ENCODE assay signal across 10 cellular contexts in genomic region chr12:49783917-49784676, GRCh38. TPM values are rescaled to one million over a fixed set of nuclear protein-coding genes. Genes with fewer than 3 reads are reported as not detected.
DNase-seq lines count a peak whose midpoint lies in the region; ATAC-seq, FAIRE-seq and TF ChIP-seq lines count a peak whose summit lies in the region.
"Had no signal": no experiment of that assay in that cellular context is flagged by ENCODE, and none has a peak within 500 bp of the region (broad histone marks: within the 10 kb centered on the region; RNA-seq: fewer than 3 reads in every experiment).

No MANE protein-coding gene starts in this region.

- H3K36me3 Mint-ChIP-seq in Caco-2 (ENCODE audit: insufficient read depth, unreplicated experiment), result no peaks in the 10 kb centered on the region
- H3K36me3 Mint-ChIP-seq: natural killer cell treated with Interleukin-12 subunit alpha and Interleukin-12 subunit beta and Interleukin-15 and Interleukin-18, amount 100 ng/mL, for 72 hours had no signal

- no peaks in the 10 kb centered on the region for H3K4me1 ChIP-seq in GM12878 (ENCODE audit: control insufficient read depth, insufficient read depth, low read length)
- H3K4me1 ChIP-seq in right lobe of liver, result no peaks in the 10 kb centered on the region
- peaks cover 8% of the 10 kb centered on the region for H3K4me1 ChIP-seq in vagina
- H3K4me1 ChIP-seq in Caco-2, result no peaks in the 10 kb centered on the region

- H4K20me1 ChIP-seq in GM12878 (ENCODE audit: control insufficient read depth, insufficient read depth), result no peaks in the 10 kb centered on the region

- H3K4me3 ChIP-seq in GM12878, result no peak overlapping the region
- no peak overlapping the region for H3K4me3 ChIP-seq in right lobe of liver
- H3K4me3 ChIP-seq in vagina, result no peak overlapping the region
- H3K4me3 ChIP-seq in Caco-2 (ENCODE audit: low read depth, low read length), result no peak overlapping the region

- TF ChIP-seq CTCF in GM12878 (IDR thresholded peaks at IDR 0.05 in 2 of 3, conservative IDR thresholded peaks at IDR 0.05 in 1 of 3; ENCODE audit: control insufficient read depth in 2 of 3, extremely low read depth in 1 of 3, insufficient read depth in 1 of 3, low read depth in 3 of 3, low read length in 3 of 3), result no peak
- TF ChIP-seq CTCF in right lobe of liver (IDR thresholded peaks at IDR 0.05), result no peak
- no peak for TF ChIP-seq CTCF in vagina (IDR thresholded peaks at IDR 0.05)
- no peak for TF ChIP-seq CTCF in Caco-2 (IDR thresholded peaks at IDR 0.05; ENCODE audit: insufficient read depth in 1 of 2, low read depth in 1 of 2, low read length in 1 of 2, severe bottlenecking in 1 of 2, unreplicated experiment in 1 of 2)

- H3K27me3 ChIP-seq in GM12878 (replicated peaks in 1 of 2; ENCODE audit: control insufficient read depth in 2 of 2, insufficient read depth in 2 of 2, low read length in 1 of 2) (no peaks in the 10 kb centered on the region; a peak in 1 of 4 replicates), right lobe of liver (no peaks in the 10 kb centered on the region), vagina (no peaks in the 10 kb centered on the region), Caco-2 (replicated peaks; ENCODE audit: control insufficient read depth, insufficient read depth, low read length) (no peaks in the 10 kb centered on the region)

- peak; percentile 50 for DNase-seq in NOMO-1 treated with DMSO at 0.1 percent for 48 hours (lab: John Stamatoyannopoulos, UW; ENCODE audit: unreplicated experiment)
- DNase-seq in NOMO-1 treated with dmso at 0.1 percent for 144 hours (lab: John Stamatoyannopoulos, UW; ENCODE audit: unreplicated experiment), result no peak
- DNase-seq in GM12878 (ENCODE audit: low read depth, low spot score), result no peak
- DNase-seq in right lobe of liver, result no peak
- DNase-seq in vagina (ENCODE audit: extremely low spot score in 2 of 2), result no peak
- no peak for DNase-seq in GDM1 (lab: John Stamatoyannopoulos, UW)
- no peak for DNase-seq in SK-N-DZ (ENCODE audit: low spot score)
- no peak for DNase-seq in Caco-2

- TF ChIP-seq EP300 in GM12878 (IDR thresholded peaks at IDR 0.05; ENCODE audit: borderline replicate concordance in 1 of 2, control insufficient read depth in 1 of 2, low read depth in 2 of 2, low read length in 2 of 2), result no peak

- H3K27ac Mint-ChIP-seq in Caco-2 (ENCODE audit: unreplicated experiment), result no peak overlapping the region
- H3K27ac Mint-ChIP-seq: natural killer cell treated with Interleukin-12 subunit alpha and Interleukin-12 subunit beta and Interleukin-15 and Interleukin-18, amount 100 ng/mL, for 72 hours had no signal

- no peaks in the 10 kb centered on the region for H3K79me2 ChIP-seq in GM12878 (ENCODE audit: control insufficient read depth, insufficient read depth, low read length)

- peak; percentile 47; the same call in 2 of the 3 replicates for ATAC-seq in GM12878
- peak; percentile 53 to 77 (median 58) for ATAC-seq in right lobe of liver
- ATAC-seq: natural killer cell treated with Interleukin-12 subunit alpha and Interleukin-12 subunit beta and Interleukin-15 and Interleukin-18, amount 100 ng/mL, for 72 hours had no signal

- SMC1A ChIA-PET in GM12878 (lab: Charles Lee; ENCODE audit: uncharacterized antibody, unreplicated experiment), result interaction anchor here (0.7 to 4.6 kb wide), 4 partner anchors 24 to 56 kb away, joined by 3 to 26 read pairs (median 4); no protein-coding TSS in a partner anchor

- no peak overlapping the region for H2AFZ ChIP-seq in GM12878 (ENCODE audit: control insufficient read depth, low read depth, low read length)

- peaks cover 16% of the 10 kb centered on the region for H3K27me3 Mint-ChIP-seq in Caco-2 (ENCODE audit: insufficient read depth, unreplicated experiment)

- no peak overlapping the region for H3K4me2 ChIP-seq in GM12878 (ENCODE audit: control insufficient read depth, insufficient read depth)

- no peaks in the 10 kb centered on the region for H3K4me1 Mint-ChIP-seq in Caco-2 (ENCODE audit: low read depth, unreplicated experiment)

- RAD21 ChIA-PET in GM12878 (lab: Charles Lee; ENCODE audit: unreplicated experiment), result interaction anchor here (1.0 kb wide), 1 partner anchor 55 kb away, joined by 3 read pairs; no protein-coding TSS in a partner anchor

- 50% methylated on average over 7 of the region's 7 CpGs for WGBS in GM12878 (ENCODE audit: insufficient coverage, insufficient replicate concordance, low lambda C conversion rate, missing lambda C conversion rate)
- WGBS in right lobe of liver (ENCODE audit: insufficient coverage, low coverage, low lambda C conversion rate, missing lambda C conversion rate), result 33% methylated on average over 7 of the region's 7 CpGs

- BruUV-seq in GM12878 (replicated peaks; lab: Mats Ljungman, UMichigan) (no TSS peak), Caco-2 (replicated peaks; lab: Mats Ljungman, UMichigan) (no TSS peak)

- H3K9me3 Mint-ChIP-seq in Caco-2 (ENCODE audit: unreplicated experiment), result peaks cover 9% of the 10 kb centered on the region

- TF ChIP-seq RAD21 in GM12878 (IDR thresholded peaks at IDR 0.05; ENCODE audit: insufficient read depth, low read depth, low read length), result no peak

- TF ChIP-seq POLR2A in GM12878 (IDR thresholded peaks at IDR 0.05; ENCODE audit: low read depth, low read length) (no peak), right lobe of liver (IDR thresholded peaks at IDR 0.05) (no peak), vagina (IDR thresholded peaks at IDR 0.05) (no peak)

- no peak overlapping the region for H3K4me3 Mint-ChIP-seq in Caco-2 (ENCODE audit: unreplicated experiment)
- H3K4me3 Mint-ChIP-seq: natural killer cell treated with Interleukin-12 subunit alpha and Interleukin-12 subunit beta and Interleukin-15 and Interleukin-18, amount 100 ng/mL, for 72 hours had no signal

- in situ Hi-C loops in GM12878 (cut with MboI), result no loop called here

- H3K36me3 ChIP-seq in GM12878 (ENCODE audit: control insufficient read depth in 2 of 2, insufficient read depth in 2 of 2, low read length in 1 of 2) (no peaks in the 10 kb centered on the region), right lobe of liver (no peaks in the 10 kb centered on the region), vagina (no peaks in the 10 kb centered on the region), Caco-2 (ENCODE audit: control insufficient read depth, insufficient read depth, low read length) (no peaks in the 10 kb centered on the region)

- POLR2A ChIA-PET in GM12878 (lab: Charles Lee) (no interaction called here), Caco-2 (lab: Charles Lee) (no interaction called here)

- CTCF ChIA-PET in GM12878 (lab: Yijun Ruan, JAX) (interaction anchor here (0.7 to 2.5 kb wide), 5 partner anchors 43 to 203 kb away, joined by 3 to 14 read pairs (median 5); partner anchors contain the start of gene TMBIM6), Caco-2 (lab: Charles Lee) (interaction anchor here (1.1 kb wide), 1 partner anchor 43 kb away, joined by 4 read pairs; the partner anchor contains the start of gene TMBIM6)

- no peak overlapping the region for H3K9ac ChIP-seq in GM12878 (ENCODE audit: control insufficient read depth, insufficient read depth, low read length)

- intact Hi-C loops in GM12878 (cut with micrococcal nuclease; ENCODE audit: unreplicated experiment) (no loop called here), right lobe of liver (cut with DNase I) (loop anchor here in 1 of 2 donors (5.0 kb wide), 1 partner anchor 58 kb away; the partner anchor contains the start of gene BCDIN3D), vagina (cut with DNase I) (no loop called here), Caco-2 (cut with micrococcal nuclease; ENCODE audit: unreplicated experiment) (no loop called here)

- no peak for FAIRE-seq in GM12878 (lab: Jason Lieb, UNC)

- H3K27ac ChIP-seq in GM12878 (ENCODE audit: control insufficient read depth, insufficient read depth) (no peak overlapping the region), right lobe of liver (no peak overlapping the region), vagina (peak overlapping the region; percentile 65)
- H3K27ac ChIP-seq: 22Rv1 had no signal

- H3K9me3 ChIP-seq in GM12878 (replicated peaks; ENCODE audit: control insufficient read depth, insufficient read depth, low read length) (peaks cover 2% of the 10 kb centered on the region; the same call in 1 of the 3 replicates), right lobe of liver (no peaks in the 10 kb centered on the region), vagina (no peaks in the 10 kb centered on the region), Caco-2 (peaks cover 8% of the 10 kb centered on the region; the same call in 1 of the 2 replicates)

RNA-seq across cellular contexts. Expression of gene TMBIM6, which starts 42.7 kb away (rescaled TPM):
- 355 and 369 TPM in 2 replicates for total RNA-seq in GM12878 (2013; cell fraction: nucleolus; rRNA removed)
- total RNA-seq in GM12878 (2014; rRNA removed) (231 and 268 TPM in 2 replicates), GM12878 (2014; rRNA removed; fragmentation: Illumina TruSeq; extraction: Trizol) (221 and 224 TPM in 2 replicates), GM12878 (2021) (302 and 306 TPM in 2 replicates), right lobe of liver (1,000 to 10,000 TPM in 3 of 6 experiments, 100 to 1,000 TPM in 3; 538 to 1,268 (median 937) TPM), vagina (240 TPM), Caco-2 (2022) (826 and 867 TPM in 2 replicates)
- polyA plus RNA-seq in GM12878 (2011; ENCODE audit: low read depth), result 226 TPM
- polyA plus RNA-seq in GM12878 (2011; rRNA removed) (505 and 603 TPM in 2 replicates), GM12878 (2014; fragmentation: Illumina TruSeq; extraction: Trizol) (308 and 371 TPM in 2 replicates), GM12878 (2014; fragmentation: Nextera tagmentation; extraction: Ambion mirVana) (1,000 to 10,000 TPM in 1 of 2 experiments, 100 to 1,000 TPM in 1; 853 to 1,192 TPM), GM12878 (2014; rRNA removed) (220 and 242 TPM in 2 replicates), GM12878 (2016; fragmentation: Nextera tagmentation; extraction: Ambion mirVana) (100 to 1,000 TPM; 451 to 455 TPM)
- 335 and 461 TPM in 2 replicates for polyA plus RNA-seq in GM12878 (2011; cell fraction: cytosol; rRNA removed)
- 251 and 330 TPM in 2 replicates for polyA plus RNA-seq in GM12878 (2011; cell fraction: nucleus; rRNA removed)
- polyA plus RNA-seq in GM12878 (2012), result 221 and 351 TPM in 2 replicates
- polyA minus RNA-seq in GM12878 (2011; rRNA and poly(A)+ RNA removed), result 237 and 279 TPM in 2 replicates
- 82.2 and 95.7 TPM in 2 replicates for polyA minus RNA-seq in GM12878 (2011; cell fraction: cytosol; rRNA and poly(A)+ RNA removed)
- polyA minus RNA-seq in GM12878 (2011; cell fraction: nucleus; rRNA and poly(A)+ RNA removed), result 65.3 and 85.8 TPM in 2 replicates
- 235 and 245 TPM in 2 replicates for polyA plus RNA-seq in SK-N-DZ (2014; cell fraction: cytosol; rRNA removed)
- 116 and 133 TPM in 2 replicates for polyA plus RNA-seq in SK-N-DZ (2014; cell fraction: nucleus; rRNA removed)

RNA-seq across cellular contexts. Expression of gene NCKAP5L, which starts 44.1 kb away (rescaled TPM):
- total RNA-seq in GM12878 (2013; cell fraction: nucleolus; rRNA removed), result 37.5 and 39.4 TPM in 2 replicates
- 8.2 TPM in 2 replicates for total RNA-seq in GM12878 (2014; rRNA removed)
- total RNA-seq in GM12878 (2014; rRNA removed; fragmentation: Illumina TruSeq; extraction: Trizol), result 4.3 and 4.4 TPM in 2 replicates
- total RNA-seq in GM12878 (2021), result 14.8 and 15.8 TPM in 2 replicates
- 1.6 TPM for polyA plus RNA-seq in GM12878 (2011; ENCODE audit: low read depth)
- polyA plus RNA-seq in GM12878 (2011; rRNA removed), result 2.1 and 3.1 TPM in 2 replicates
- 3.0 and 4.2 TPM in 2 replicates for polyA plus RNA-seq in GM12878 (2011; cell fraction: cytosol; rRNA removed)
- 17.3 and 21.6 TPM in 2 replicates for polyA plus RNA-seq in GM12878 (2011; cell fraction: nucleus; rRNA removed)
- polyA plus RNA-seq in GM12878 (2012), result 5.6 and 6.3 TPM in 2 replicates
- polyA plus RNA-seq in GM12878 (2014; fragmentation: Illumina TruSeq; extraction: Trizol), result 1.1 and 3.4 TPM in 2 replicates
- under 1 TPM; 0.03 to 0.16 TPM for polyA plus RNA-seq in GM12878 (2014; fragmentation: Nextera tagmentation; extraction: Ambion mirVana)
- polyA plus RNA-seq in GM12878 (2014; rRNA removed), result 8.1 and 10.7 TPM in 2 replicates
- 1 to 10 TPM; 4.4 to 5.5 TPM for polyA plus RNA-seq in GM12878 (2016; fragmentation: Nextera tagmentation; extraction: Ambion mirVana)
- 7.7 and 11.0 TPM in 2 replicates for polyA minus RNA-seq in GM12878 (2011; rRNA and poly(A)+ RNA removed)
- polyA minus RNA-seq in GM12878 (2011; cell fraction: cytosol; rRNA and poly(A)+ RNA removed), result 4.1 and 5.1 TPM in 2 replicates
- polyA minus RNA-seq in GM12878 (2011; cell fraction: nucleus; rRNA and poly(A)+ RNA removed), result 8.6 and 13.6 TPM in 2 replicates
- total RNA-seq in right lobe of liver, result 1 to 10 TPM; 7.0 to 8.8 (median 7.9) TPM
- 15.7 TPM for total RNA-seq in vagina
- 10.8 and 11.1 TPM in 2 replicates for polyA plus RNA-seq in SK-N-DZ (2014; cell fraction: cytosol; rRNA removed)
- polyA plus RNA-seq in SK-N-DZ (2014; cell fraction: nucleus; rRNA removed), result 15.1 and 16.3 TPM in 2 replicates
- total RNA-seq in Caco-2 (2022), result 17.8 and 19.5 TPM in 2 replicates

RNA-seq across cellular contexts. Expression of gene BCDIN3D, which starts 58.8 kb away (rescaled TPM):
- total RNA-seq in GM12878 (2013; cell fraction: nucleolus; rRNA removed), result 7.3 and 8.3 TPM in 2 replicates
- total RNA-seq in GM12878 (2014; rRNA removed) (5.8 and 6.0 TPM in 2 replicates), GM12878 (2014; rRNA removed; fragmentation: Illumina TruSeq; extraction: Trizol) (6.2 and 6.4 TPM in 2 replicates), GM12878 (2021) (5.6 and 7.1 TPM in 2 replicates), right lobe of liver (1 to 10 TPM; 1.6 to 3.6 (median 2.6) TPM), vagina (2.7 TPM), Caco-2 (2022) (5.7 and 6.6 TPM in 2 replicates)
- polyA plus RNA-seq in GM12878 (2011; ENCODE audit: low read depth), result 2.5 TPM
- polyA plus RNA-seq in GM12878 (2011; rRNA removed) (3.7 and 4.1 TPM in 2 replicates), GM12878 (2014; fragmentation: Illumina TruSeq; extraction: Trizol) (6.7 and 7.8 TPM in 2 replicates), GM12878 (2014; fragmentation: Nextera tagmentation; extraction: Ambion mirVana) (1 to 10 TPM; 5.5 to 6.3 TPM), GM12878 (2014; rRNA removed) (4.7 and 7.2 TPM in 2 replicates), GM12878 (2016; fragmentation: Nextera tagmentation; extraction: Ambion mirVana) (1 to 10 TPM; 6.5 to 6.8 TPM)
- 3.5 and 4.0 TPM in 2 replicates for polyA plus RNA-seq in GM12878 (2011; cell fraction: cytosol; rRNA removed)
- polyA plus RNA-seq in GM12878 (2011; cell fraction: nucleus; rRNA removed), result 2.6 and 2.9 TPM in 2 replicates
- polyA plus RNA-seq in GM12878 (2012), result 3.0 and 4.6 TPM in 2 replicates
- polyA minus RNA-seq in GM12878 (2011; rRNA and poly(A)+ RNA removed), result 5.0 and 8.6 TPM in 2 replicates
- polyA minus RNA-seq in GM12878 (2011; cell fraction: cytosol; rRNA and poly(A)+ RNA removed), result 1.8 and 1.9 TPM in 2 replicates
- 3.1 and 6.7 TPM in 2 replicates for polyA minus RNA-seq in GM12878 (2011; cell fraction: nucleus; rRNA and poly(A)+ RNA removed)
- 4.4 and 5.3 TPM in 2 replicates for polyA plus RNA-seq in SK-N-DZ (2014; cell fraction: cytosol; rRNA removed)
- polyA plus RNA-seq in SK-N-DZ (2014; cell fraction: nucleus; rRNA removed), result 2.6 and 4.6 TPM in 2 replicates
